ENCODE assay signal across 18 cellular contexts in the genomic region with DNA sequence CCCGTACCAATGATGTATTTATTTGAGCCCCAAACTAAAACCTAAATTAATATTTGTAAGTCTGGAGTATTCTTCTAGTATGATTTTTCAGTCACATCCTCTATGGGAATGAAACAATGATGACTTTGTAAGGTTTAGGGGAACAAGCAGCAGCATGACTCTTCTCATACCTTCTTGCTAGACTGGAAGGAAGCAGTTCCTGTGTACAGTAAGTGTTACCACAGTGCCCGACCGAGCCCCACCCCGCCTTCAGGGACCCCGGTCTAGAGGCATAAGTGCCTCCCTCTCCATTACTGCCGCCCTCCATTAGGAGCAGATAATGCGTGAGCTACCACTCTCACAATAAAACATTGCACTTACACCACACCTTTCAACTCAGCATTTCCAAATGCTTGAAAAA.
DNase-seq lines count a peak whose midpoint lies in the region; ATAC-seq and TF ChIP-seq lines count a peak whose summit lies in the region.
"Had no signal": no experiment of that assay in that cellular context is flagged by ENCODE, and none has a peak within 500 bp of the region (broad histone marks: within the 10 kb centered on the region; RNA-seq: fewer than 3 reads in every experiment).

No MANE protein-coding gene starts in this region.

- peak; percentile 7 for DNase-seq in stimulated activated CD8-positive, alpha-beta memory T cell treated with anti-CD3 and anti-CD28 coated beads, Interleukin-4, amount 100 ng/mL, for 24 hours (ENCODE audit: low read depth)
- DNase-seq in stimulated activated CD8-positive, alpha-beta memory T cell treated with anti-CD3 and anti-CD28 coated beads, Interleukin-4, amount 100 ng/mL, for 48 hours, result no peak
- DNase-seq in T-helper 17 cell (no peak), epithelial cell of esophagus (ENCODE audit: low read depth) (peak; percentile 78), NOMO-1 treated with DMSO at 0.1 percent for 48 hours (lab: John Stamatoyannopoulos, UW; ENCODE audit: unreplicated experiment) (no peak), NCI-H1048 (lab: John Stamatoyannopoulos, UW) (no peak)
- DNase-seq: BE2C, DMS153, GM23248, KG1, NCI-H1092 treated with DMSO at 0.1 percent for 48 hours, NCI-H1694, NCI-H2107, NCI-H774, SK-N-SH had no signal

- no peaks in the 10 kb centered on the region for H3K27me3 Mint-ChIP-seq in T-helper 17 cell
- H3K27me3 Mint-ChIP-seq in stimulated activated memory B cell treated with anti-CD40 and anti-IgM and Interleukin-4, amounts not matched to agents 10 μg/mL and 1 μg/mL and 100 μg/mL, for 72 hours, result no peaks in the 10 kb centered on the region

- ATAC-seq in T-helper 17 cell, result no peak
- ATAC-seq in stimulated activated memory B cell treated with anti-CD40 and anti-IgM and Interleukin-4, amounts not matched to agents 10 μg/mL and 1 μg/mL and 100 μg/mL, for 72 hours, result no peak
- ATAC-seq in HG02852 (IDR thresholded peaks at IDR 0.05; ENCODE audit: unreplicated experiment), result no peak
- ATAC-seq: Right ventricle myocardium inferior had no signal

- no peaks in the 10 kb centered on the region for H3K9me3 Mint-ChIP-seq in stimulated activated memory B cell treated with anti-CD40 and anti-IgM and Interleukin-4, amounts not matched to agents 10 μg/mL and 1 μg/mL and 100 μg/mL, for 72 hours

- peaks cover 54% of the 10 kb centered on the region for H3K4me1 Mint-ChIP-seq in T-helper 17 cell
- H3K4me1 Mint-ChIP-seq in stimulated activated memory B cell treated with anti-CD40 and anti-IgM and Interleukin-4, amounts not matched to agents 10 μg/mL and 1 μg/mL and 100 μg/mL, for 72 hours, result peaks cover 34% of the 10 kb centered on the region

- peak overlapping the region; percentile 82 for H3K27ac Mint-ChIP-seq in T-helper 17 cell
- H3K27ac Mint-ChIP-seq in stimulated activated memory B cell treated with anti-CD40 and anti-IgM and Interleukin-4, amounts not matched to agents 10 μg/mL and 1 μg/mL and 100 μg/mL, for 72 hours, result peak overlapping the region; percentile 63

- peaks cover 3% of the 10 kb centered on the region for H3K36me3 Mint-ChIP-seq in T-helper 17 cell (ENCODE audit: low read depth)
- peaks cover 29% of the 10 kb centered on the region for H3K36me3 Mint-ChIP-seq in stimulated activated memory B cell treated with anti-CD40 and anti-IgM and Interleukin-4, amounts not matched to agents 10 μg/mL and 1 μg/mL and 100 μg/mL, for 72 hours

- no peaks in the 10 kb centered on the region for H3K9me3 ChIP-seq in T-helper 17 cell (ENCODE audit: control insufficient read depth, low read length, poor library complexity, severe bottlenecking)
- H3K9me3 ChIP-seq: BE2C, SK-N-SH had no signal

- no peak overlapping the region for H3K4me3 ChIP-seq in epithelial cell of esophagus (ENCODE audit: low read length)
- H3K4me3 ChIP-seq: GM23248 had no signal

- H3K4me3 Mint-ChIP-seq in T-helper 17 cell, result no peak overlapping the region
- no peak overlapping the region for H3K4me3 Mint-ChIP-seq in stimulated activated memory B cell treated with anti-CD40 and anti-IgM and Interleukin-4, amounts not matched to agents 10 μg/mL and 1 μg/mL and 100 μg/mL, for 72 hours

- TF ChIP-seq CTCF in epithelial cell of esophagus (IDR thresholded peaks at IDR 0.05; ENCODE audit: insufficient read depth, low read depth, low read length, missing control alignments), result no peak

Comparison
In these comparisons a context has a peak if more than half of its experiments do, and no peak if none do; other contexts are left out.
1. DNase-seq: peak in stimulated activated CD8-positive, alpha-beta memory T cell treated with anti-CD3 and anti-CD28 coated beads, Interleukin-4, amount 100 ng/mL, for 24 hours (single experiment) and epithelial cell of esophagus (single experiment); none in stimulated activated CD8-positive, alpha-beta memory T cell treated with anti-CD3 and anti-CD28 coated beads, Interleukin-4, amount 100 ng/mL, for 48 hours (single experiment), T-helper 17 cell (0 of 3), NOMO-1 treated with DMSO at 0.1 percent for 48 hours (single experiment) and NCI-H1048 (single experiment).